Comparison of ENCODE assay signal across 23 cellular contexts in genomic region chr2:144254342-144255235, GRCh38.
A peak's percentile ranks its signal among the peaks of the same experiment; 100 is the strongest.
DNase-seq lines count a peak whose midpoint lies in the region; ATAC-seq, FAIRE-seq and TF ChIP-seq lines count a peak whose summit lies in the region.
"Had no signal": no experiment of that assay in that cellular context is flagged by ENCODE, and none has a peak within 500 bp of the region (broad histone marks: within the 10 kb centered on the region; RNA-seq: fewer than 3 reads in every experiment).

No MANE protein-coding gene starts in this region.

- peak overlapping the region; percentile 26 for H3K27ac Mint-ChIP-seq in stimulated activated naive CD8-positive, alpha-beta T cell treated with anti-CD3 and anti-CD28 coated beads, Interleukin-15, Interleukin-2, amounts not matched to agents 100 ng/mL and 50 ng/mL, for 24 hours
- H3K27ac Mint-ChIP-seq in WTC11, result no peak overlapping the region
- no peak overlapping the region for H3K27ac Mint-ChIP-seq in endothelial cell (ENCODE audit: unreplicated experiment)
- H3K27ac Mint-ChIP-seq in naive thymus-derived CD4-positive, alpha-beta T cell, result no peak overlapping the region
- H3K27ac Mint-ChIP-seq: CD4-positive, CD25-positive, alpha-beta regulatory T cell; HFFc6 had no signal

- H3K27me3 ChIP-seq in naive thymus-derived CD4-positive, alpha-beta T cell (ENCODE audit: control insufficient read depth in 2 of 2, insufficient read depth in 2 of 2, low read length in 2 of 2), result no peaks in the 10 kb centered on the region
- H3K27me3 ChIP-seq in small intestine (ENCODE audit: control insufficient read depth in 2 of 2, insufficient read depth in 2 of 2, low read length in 2 of 2), result no peaks in the 10 kb centered on the region
- H3K27me3 ChIP-seq: BE2C had no signal

- H3K27me3 Mint-ChIP-seq in stimulated activated naive CD8-positive, alpha-beta T cell treated with anti-CD3 and anti-CD28 coated beads, Interleukin-15, Interleukin-2, amounts not matched to agents 100 ng/mL and 50 ng/mL, for 24 hours, result no peaks in the 10 kb centered on the region
- H3K27me3 Mint-ChIP-seq in WTC11 (ENCODE audit: low read depth) (no peaks in the 10 kb centered on the region; the same call in 1 of the 2 replicates), endothelial cell (ENCODE audit: unreplicated experiment) (peaks cover 1% of the 10 kb centered on the region)
- H3K27me3 Mint-ChIP-seq in naive thymus-derived CD4-positive, alpha-beta T cell, result peaks cover 0 to 3% (median 0%) of the 10 kb centered on the region in 5 donors
- H3K27me3 Mint-ChIP-seq: CD4-positive, CD25-positive, alpha-beta regulatory T cell; CD8-positive, alpha-beta memory T cell; IgD-negative memory B cell had no signal

- H3K4me3 ChIP-seq in naive thymus-derived CD4-positive, alpha-beta T cell (ENCODE audit: low read length), result no peak overlapping the region
- H3K4me3 ChIP-seq in small intestine (ENCODE audit: low read depth in 1 of 2, low read length in 2 of 2), result no peak overlapping the region

- no peak for DNase-seq in stimulated activated naive CD8-positive, alpha-beta T cell treated with anti-CD3 and anti-CD28 coated beads, Interleukin-15, Interleukin-2, amounts not matched to agents 100 U/mL and 50 U/mL, for 24 hours
- DNase-seq in WTC11 (ENCODE audit: low spot score), result no peak
- DNase-seq in endothelial cell (ENCODE audit: low spot score), result no peak
- DNase-seq in naive thymus-derived CD4-positive, alpha-beta T cell, result no peak
- DNase-seq in small intestine, result no peak
- no peak for DNase-seq in NCI-H2081 (lab: John Stamatoyannopoulos, UW)
- DNase-seq: ACHN; BE2C; C1 segment of cervical spinal cord; CD4-positive, CD25-positive, alpha-beta regulatory T cell; CD8-positive, alpha-beta memory T cell; COR-L47; DMS 273 treated with DMSO at 0.1 percent for 48 hours; DMS79; GDM1; GOT3; H7; HFFc6 had no signal

- H3K4me1 Mint-ChIP-seq in stimulated activated naive CD8-positive, alpha-beta T cell treated with anti-CD3 and anti-CD28 coated beads, Interleukin-15, Interleukin-2, amounts not matched to agents 100 ng/mL and 50 ng/mL, for 24 hours (ENCODE audit: low read depth), result peaks cover 40% of the 10 kb centered on the region
- H3K4me1 Mint-ChIP-seq in WTC11 (no peaks in the 10 kb centered on the region), endothelial cell (ENCODE audit: unreplicated experiment) (no peaks in the 10 kb centered on the region)
- H3K4me1 Mint-ChIP-seq in naive thymus-derived CD4-positive, alpha-beta T cell, result peaks cover 9 to 24% (median 11%) of the 10 kb centered on the region in 7 donors

- intact Hi-C loops in naive thymus-derived CD4-positive, alpha-beta T cell (cut with micrococcal nuclease), result no loop called here

- TF ChIP-seq CTCF in WTC11 (IDR thresholded peaks at IDR 0.05), result no peak
- no peak for TF ChIP-seq CTCF in endothelial cell (IDR thresholded peaks at IDR 0.05; ENCODE audit: unreplicated experiment)

- no peak overlapping the region for H3K4me3 Mint-ChIP-seq in stimulated activated naive CD8-positive, alpha-beta T cell treated with anti-CD3 and anti-CD28 coated beads, Interleukin-15, Interleukin-2, amounts not matched to agents 100 ng/mL and 50 ng/mL, for 24 hours
- no peak overlapping the region for H3K4me3 Mint-ChIP-seq in WTC11
- peak overlapping the region; percentile 21 for H3K4me3 Mint-ChIP-seq in endothelial cell (ENCODE audit: unreplicated experiment)
- no peak overlapping the region for H3K4me3 Mint-ChIP-seq in naive thymus-derived CD4-positive, alpha-beta T cell
- H3K4me3 Mint-ChIP-seq: CD4-positive, CD25-positive, alpha-beta regulatory T cell; CD8-positive, alpha-beta memory T cell; HFFc6 had no signal

- no peak for FAIRE-seq in small intestine (lab: Jason Lieb, UNC)
- FAIRE-seq: A204.1 had no signal

- peaks cover 0 to 7% (median 0%) of the 10 kb centered on the region in 3 experiments for H3K9me3 ChIP-seq in naive thymus-derived CD4-positive, alpha-beta T cell (ENCODE audit: control insufficient read depth in 2 of 3, low read length in 3 of 3)
- H3K9me3 ChIP-seq in small intestine (ENCODE audit: control insufficient read depth, low read depth), result no peaks in the 10 kb centered on the region
- H3K9me3 ChIP-seq: BE2C had no signal

- peaks cover 0 to 9% of the 10 kb centered on the region in 2 donors for H3K4me1 ChIP-seq in naive thymus-derived CD4-positive, alpha-beta T cell (ENCODE audit: control insufficient read depth in 2 of 2, insufficient read depth in 2 of 2, low read length in 2 of 2)
- no peaks in the 10 kb centered on the region for H3K4me1 ChIP-seq in small intestine (ENCODE audit: control insufficient read depth in 2 of 2, insufficient read depth in 1 of 2, low read depth in 1 of 2, low read length in 1 of 2)
- H3K4me1 ChIP-seq: BE2C had no signal

- H3K36me3 Mint-ChIP-seq in stimulated activated naive CD8-positive, alpha-beta T cell treated with anti-CD3 and anti-CD28 coated beads, Interleukin-15, Interleukin-2, amounts not matched to agents 100 ng/mL and 50 ng/mL, for 24 hours (ENCODE audit: low read depth), result peaks cover 60% of the 10 kb centered on the region
- H3K36me3 Mint-ChIP-seq in WTC11 (peaks cover 71% of the 10 kb centered on the region), endothelial cell (ENCODE audit: low read depth, unreplicated experiment) (peaks cover 26% of the 10 kb centered on the region)
- peaks cover 10 to 59% (median 32%) of the 10 kb centered on the region in 5 donors for H3K36me3 Mint-ChIP-seq in naive thymus-derived CD4-positive, alpha-beta T cell

- POLR2A ChIA-PET in WTC11 (lab: Charles Lee), result interaction anchor here (0.6 kb wide), 1 partner anchor 15 kb away, joined by 3 read pairs; no protein-coding TSS in a partner anchor
- POLR2A ChIA-PET in naive thymus-derived CD4-positive, alpha-beta T cell (lab: Charles Lee), result no interaction called here

- H3K36me3 ChIP-seq in naive thymus-derived CD4-positive, alpha-beta T cell (ENCODE audit: control insufficient read depth in 2 of 3, insufficient read depth in 3 of 3, low read length in 3 of 3), result no peaks in the 10 kb centered on the region
- no peaks in the 10 kb centered on the region for H3K36me3 ChIP-seq in small intestine (ENCODE audit: control insufficient read depth in 2 of 2, insufficient read depth in 2 of 2, low read length in 2 of 2)
- H3K36me3 ChIP-seq: BE2C had no signal

- WGBS in small intestine, 3 donors, result 96 to 98% (median 96%) methylated on average over 2 of the region's 2 CpGs

- peaks cover 49% of the 10 kb centered on the region for H3K9me3 Mint-ChIP-seq in stimulated activated naive CD8-positive, alpha-beta T cell treated with anti-CD3 and anti-CD28 coated beads, Interleukin-15, Interleukin-2, amounts not matched to agents 100 ng/mL and 50 ng/mL, for 24 hours
- H3K9me3 Mint-ChIP-seq in WTC11 (peaks cover 71% of the 10 kb centered on the region), endothelial cell (ENCODE audit: unreplicated experiment) (peaks cover 25% of the 10 kb centered on the region)
- peaks cover 8 to 77% (median 25%) of the 10 kb centered on the region in 11 donors for H3K9me3 Mint-ChIP-seq in naive thymus-derived CD4-positive, alpha-beta T cell

- H3K27ac ChIP-seq in naive thymus-derived CD4-positive, alpha-beta T cell (ENCODE audit: low read depth, low read length), result no peak overlapping the region
- no peak overlapping the region for H3K27ac ChIP-seq in small intestine (ENCODE audit: low read depth in 1 of 2, low read length in 1 of 2)
- H3K27ac ChIP-seq: HL-60 had no signal

- ATAC-seq in stimulated activated naive CD8-positive, alpha-beta T cell treated with anti-CD3 and anti-CD28 coated beads, Interleukin-15, Interleukin-2, amounts not matched to agents 100 U/mL and 50 U/mL, for 24 hours, result no peak
- ATAC-seq in WTC11, result no peak
- no peak for ATAC-seq in naive thymus-derived CD4-positive, alpha-beta T cell
- ATAC-seq: HCT116 had no signal

- CTCF ChIA-PET in WTC11 (lab: Charles Lee), result no interaction called here
- CTCF ChIA-PET in naive thymus-derived CD4-positive, alpha-beta T cell (lab: Charles Lee), result no interaction called here

TF ChIP-seq in WTC11, 78 proteins besides CTCF, POLR2A, EP300 and RAD21:
- TF ChIP-seq FOXP1 (CRISPR knock-in tag; IDR thresholded peaks at IDR 0.05; ENCODE audit: borderline replicate concordance) (no peak), GABPB1 (CRISPR knock-in tag; IDR thresholded peaks at IDR 0.05) (peak; percentile 67)
